ENCODE assay signal across 8 cellular contexts in genomic region chr6:7106752-7107577, GRCh38. TPM values are rescaled to one million over a fixed set of nuclear protein-coding genes. Genes with fewer than 3 reads are reported as not detected.
DNase-seq lines count a peak whose midpoint lies in the region; ATAC-seq, FAIRE-seq and TF ChIP-seq lines count a peak whose summit lies in the region.

No MANE protein-coding gene starts in this region.

- POLR2A ChIA-PET in AG04450 (lab: Yijun Ruan, JAX): interaction anchor here (1.4 to 2.1 kb wide), 2 partner anchors 55 to 59 kb away, joined by 6 read pairs; no protein-coding TSS in a partner anchor
- POLR2A ChIA-PET in K562 (lab: Yijun Ruan, JAX): interaction anchor here (0.6 to 1.8 kb wide), 14 partner anchors 8 to 982 kb away, joined by 3 to 8 read pairs (median 4); no protein-coding TSS in a partner anchor

- TSS peak; percentile 69 for BruUV-seq in K562 (replicated peaks; lab: Mats Ljungman, UMichigan)

- H3K27me3 ChIP-seq in AG04450 (ENCODE audit: control insufficient read depth, insufficient read depth, low read length) (no peaks in the 10 kb centered on the region), K562 (ENCODE audit: control insufficient read depth in 2 of 2, insufficient read depth in 2 of 2, low read length in 2 of 2) (no peaks in the 10 kb centered on the region), kidney epithelial cell (ENCODE audit: control insufficient read depth, insufficient read depth, low read length) (no peaks in the 10 kb centered on the region)

- H3K9me3 ChIP-seq in AG04450 (ENCODE audit: control insufficient read depth, insufficient read depth, low read length) (no peaks in the 10 kb centered on the region; the same call in 1 of the 2 replicates), K562 (replicated peaks; ENCODE audit: control insufficient read depth, insufficient read depth, low read depth, low read length) (no peaks in the 10 kb centered on the region)

- peak overlapping the region; percentile 61 for H3K27ac ChIP-seq in AG04450 (ENCODE audit: low read depth, low read length)
- H3K27ac ChIP-seq in K562 (ENCODE audit: extremely low read depth, low read depth, low read length): peak overlapping the region; percentile 92

- H3K4me3 ChIP-seq in AG04450 (ENCODE audit: low read depth, low read length) (peak overlapping the region; percentile 88), K562 (peak overlapping the region; percentile 64), kidney epithelial cell (ENCODE audit: low read depth, low read length) (peak overlapping the region; percentile 65)

- H3K4me1 ChIP-seq in K562 (replicated peaks in 1 of 2; ENCODE audit: control insufficient read depth in 2 of 2, insufficient read depth in 2 of 2, low read length in 2 of 2): peaks cover 30 to 34% of the 10 kb centered on the region in 2 experiments

- peak; percentile 91 for FAIRE-seq in K562 (lab: Jason Lieb, UNC)

- H2AFZ ChIP-seq in K562 (ENCODE audit: low read depth, low read length): peak overlapping the region; percentile 89

- H3K36me3 ChIP-seq in K562 (ENCODE audit: control insufficient read depth, insufficient read depth, low read length) (peaks cover 3% of the 10 kb centered on the region; the same call in 2 of the 3 replicates), kidney epithelial cell (ENCODE audit: control insufficient read depth, insufficient read depth, low read length) (no peaks in the 10 kb centered on the region)

- peak; percentile 30 for ATAC-seq in HG03196 (IDR thresholded peaks at IDR 0.05; ENCODE audit: unreplicated experiment)
- peak; percentile 78 for ATAC-seq in K562

- peak overlapping the region; percentile 76 to 97 for H3K9ac ChIP-seq in K562 (ENCODE audit: insufficient read depth in 1 of 2, low read depth in 2 of 2, low read length in 2 of 2)

- TF ChIP-seq RAD21 in K562 (CRISPR knock-in tag; conservative IDR thresholded peaks at IDR 0.05 in 1 of 2, IDR thresholded peaks at IDR 0.05 in 1 of 2): peak; percentile 41 to 56; a peak in 3 of 4 replicates

- CTCF ChIA-PET in AG04450 (lab: Charles Lee) (interaction anchor here (1.4 kb wide), 1 partner anchor 383 kb away, joined by 4 read pairs; no protein-coding TSS in a partner anchor), K562 (lab: Yijun Ruan, JAX; ENCODE audit: low intra/inter-chr PET ratio) (interaction anchor here (0.6 to 0.7 kb wide), 2 partner anchors 67 to 126 kb away, joined by 4 to 7 read pairs; no protein-coding TSS in a partner anchor)

- no peak for TF ChIP-seq EP300 in K562 (IDR thresholded peaks at IDR 0.05; ENCODE audit: low read length)

- intact Hi-C loops in K562 (cut with micrococcal nuclease): loop anchor here (1.0 to 5.0 kb wide), 6 partner anchors 34 to 130 kb away; no protein-coding TSS in a partner anchor

- WGBS in K562 (ENCODE audit: insufficient coverage, low coverage, missing lambda C conversion rate): under 1% methylated on average over 43 of the region's 66 CpGs

- no peaks in the 10 kb centered on the region; the same call in 1 of the 2 replicates for H4K20me1 ChIP-seq in K562 (replicated peaks; ENCODE audit: control insufficient read depth, insufficient read depth, low read length)

- H3K9me1 ChIP-seq in K562 (ENCODE audit: control insufficient read depth, insufficient read depth, low read length): no peaks in the 10 kb centered on the region

- peak; percentile 29 for TF ChIP-seq POLR2A in GM18951 (IDR thresholded peaks at IDR 0.05; ENCODE audit: extremely low read depth, insufficient read depth, insufficient read length)
- TF ChIP-seq POLR2A in K562 (conservative IDR thresholded peaks at IDR 0.05): peak; percentile 73

- TF ChIP-seq CTCF in AG04450 (IDR thresholded peaks at IDR 0.05; ENCODE audit: low read depth, low read length): peak; percentile 16; the same call in 1 of the 2 replicates
- TF ChIP-seq CTCF in K562 (IDR thresholded peaks at IDR 0.05 in 2 of 3, conservative IDR thresholded peaks at IDR 0.05 in 1 of 3; ENCODE audit: insufficient read depth in 2 of 3, low read depth in 1 of 3, low read length in 3 of 3): peak; percentile 53 to 81 (median 67)
- peak; percentile 23 for TF ChIP-seq CTCF in kidney epithelial cell (IDR thresholded peaks at IDR 0.05; ENCODE audit: insufficient read depth, low read length, poor library complexity, severe bottlenecking)

- H3K4me2 ChIP-seq in K562 (ENCODE audit: insufficient read depth, low read length): peak overlapping the region; percentile 80

- no peak for DNase-seq in AG04450 (ENCODE audit: low read depth, low spot score)
- DNase-seq in T-helper 9 cell: peak; percentile 51
- peak; percentile 87 to 91 (median 88) for DNase-seq in K562 (ENCODE audit: extremely low read depth in 1 of 4, low spot score in 3 of 4)
- DNase-seq in kidney epithelial cell (ENCODE audit: low read depth): no peak
- DNase-seq in stimulated activated CD4-positive, alpha-beta T cell treated with anti-CD3 and anti-CD28 coated beads, Interleukin-4, amount 100 ng/mL, for 4 hours: peak; percentile 56 to 69
- no peak for DNase-seq in Ammon's horn (ENCODE audit: low spot score)

- peaks cover 44% of the 10 kb centered on the region for H3K79me2 ChIP-seq in K562 (ENCODE audit: control insufficient read depth, insufficient read depth, low read length)

- in situ Hi-C loops in GM18951 (cut with MboI; ENCODE audit: low sequenced_read_pairs, unreplicated experiment): no loop called here
- in situ Hi-C loops in K562 (cut with MboI): no loop called here

TF ChIP-seq in K562, 482 proteins besides CTCF, POLR2A, EP300 and RAD21 (continues in another document):
- no peak for TF ChIP-seq FOXO4 (CRISPR knock-in tag; IDR thresholded peaks at IDR 0.05)
- TF ChIP-seq ZBTB8A (IDR thresholded peaks at IDR 0.05; ENCODE audit: partially characterized antibody): no peak
- no peak for TF ChIP-seq ERF (CRISPR knock-in tag; IDR thresholded peaks at IDR 0.05)
- TF ChIP-seq PHTF2 (CRISPR knock-in tag; IDR thresholded peaks at IDR 0.05): no peak
- TF ChIP-seq NCOA4 (IDR thresholded peaks at IDR 0.05; ENCODE audit: partially characterized antibody): no peak
- peak in 1 of 2 experiments; percentile 46; a peak in 3 of 4 replicates for TF ChIP-seq NRF1 (conservative IDR thresholded peaks at IDR 0.05 in 1 of 2, IDR thresholded peaks at IDR 0.05 in 1 of 2)
- TF ChIP-seq E2F1 (CRISPR knock-in tag; IDR thresholded peaks at IDR 0.05): no peak
- no peak for TF ChIP-seq ZNF764 (CRISPR knock-in tag; IDR thresholded peaks at IDR 0.05; ENCODE audit: low read depth)
- no peak for TF ChIP-seq ZNF282 (CRISPR knock-in tag; IDR thresholded peaks at IDR 0.05)
- TF ChIP-seq TAL1 (IDR thresholded peaks at IDR 0.05): peak; percentile 23; the same call in 1 of the 2 replicates
- TF ChIP-seq ZNF174 (CRISPR knock-in tag; IDR thresholded peaks at IDR 0.05): no peak
- no peak for TF ChIP-seq TARDBP (IDR thresholded peaks at IDR 0.05)
- no peak for TF ChIP-seq MCM2 (IDR thresholded peaks at IDR 0.05; ENCODE audit: low read depth)
- TF ChIP-seq JUND (IDR thresholded peaks at IDR 0.05; ENCODE audit: borderline replicate concordance, low read depth, low read length): no peak
- TF ChIP-seq JUND (tag; IDR thresholded peaks at IDR 0.05; ENCODE audit: borderline replicate concordance, low read depth, low read length): no peak

RNA-seq across cellular contexts. Expression of gene RREB1, which starts 0.8 kb away (rescaled TPM):
- polyA plus RNA-seq in AG04450 (2011; rRNA removed): 2.6 and 3.0 TPM in 2 replicates
- 32.7 and 37.6 TPM in 2 replicates for polyA minus RNA-seq in AG04450 (2011; rRNA and poly(A)+ RNA removed)
- 128 and 141 TPM in 2 replicates for total RNA-seq in K562 (2011; cell fraction: chromatin; rRNA removed; ENCODE audit: low replicate concordance)
- total RNA-seq in K562 (2011; cell fraction: nucleolus; rRNA removed): 88.6 and 91.1 TPM in 2 replicates
- total RNA-seq in K562 (2011; cell fraction: nucleoplasm; rRNA removed): 120 and 166 TPM in 2 replicates
- total RNA-seq in K562 (2014; rRNA removed): 19.3 and 34.7 TPM in 2 replicates
- 24.3 and 25.0 TPM in 2 replicates for total RNA-seq in K562 (2014; rRNA removed; fragmentation: Illumina TruSeq; extraction: Trizol)
- 21.9 and 22.1 TPM in 2 replicates for total RNA-seq in K562 (2015; rRNA removed; fragmentation: Illumina TruSeq; extraction: Trizol)
- total RNA-seq in K562 (2021): 64.2 and 65.7 TPM in 2 replicates
- 5.2 and 6.0 TPM in 2 replicates for polyA plus RNA-seq in K562 (2011; rRNA removed)
- polyA plus RNA-seq in K562 (2011; cell fraction: cytosol; rRNA removed): 5.6 and 6.8 TPM in 2 replicates
- 25.5 and 29.7 TPM in 2 replicates for polyA plus RNA-seq in K562 (2011; cell fraction: nucleus; rRNA removed)
- 20.6 and 20.9 TPM in 2 replicates for polyA plus RNA-seq in K562 (2012)
- polyA plus RNA-seq in K562 (2014; fragmentation: Illumina TruSeq; extraction: Trizol): 23.6 and 25.9 TPM in 2 replicates
- 1 to 10 TPM; 3.3 to 4.8 TPM for polyA plus RNA-seq in K562 (2014; fragmentation: Nextera tagmentation; extraction: Ambion mirVana)
- 15.6 and 19.6 TPM in 2 replicates for polyA plus RNA-seq in K562 (2014; rRNA removed)
- 42.2 and 45.2 TPM in 2 replicates for polyA minus RNA-seq in K562 (2011; rRNA and poly(A)+ RNA removed)
- polyA minus RNA-seq in K562 (2011; cell fraction: cytosol; rRNA and poly(A)+ RNA removed): 34.1 and 47.8 TPM in 2 replicates
- polyA minus RNA-seq in K562 (2011; cell fraction: nucleus; rRNA and poly(A)+ RNA removed): 48.1 and 74.3 TPM in 2 replicates
- total RNA-seq in kidney epithelial cell: 29.3 and 30.3 TPM in 2 replicates

Comparison
In these comparisons a context has a peak if more than half of its experiments do, and no peak if none do; other contexts are left out.
1. DNase-seq: peak in T-helper 9 cell (single experiment), K562 (4 of 4) and stimulated activated CD4-positive, alpha-beta T cell treated with anti-CD3 and anti-CD28 coated beads, Interleukin-4, amount 100 ng/mL, for 4 hours (2 of 2); none in AG04450 (single experiment), kidney epithelial cell (single experiment) and Ammon's horn (single experiment).
2. CTCF ChIP-seq: peak in every context shown above with its lines; median percentile 67 in K562; 23 in kidney epithelial cell; 16 in AG04450.
3. Peak in every context shown above with its lines, with median percentiles within 50 percentile points of each other: H3K4me3 ChIP-seq.